Comparison of ENCODE assay signal across 14 cellular contexts in genomic region chr3:131007782-131008181, GRCh38.
"Had no signal": no experiment of that assay in that cellular context is flagged by ENCODE, and none has a peak within 500 bp of the region (broad histone marks: within the 10 kb centered on the region; RNA-seq: fewer than 3 reads in every experiment).

No MANE protein-coding gene starts in this region.

- H3K27ac Mint-ChIP-seq: activated naive CD8-positive, alpha-beta T cell treated with anti-CD3 and anti-CD28 coated beads, Interleukin-2, amount 10 ng/mL, durations not matched to agents 7 days and 5 days; stimulated activated naive CD8-positive, alpha-beta T cell treated with anti-CD3 and anti-CD28 coated beads, Interleukin-15, Interleukin-2, amounts not matched to agents 100 ng/mL and 50 ng/mL, for 24 hours; T-helper 2 cell treated with Interferon-gamma antibody and Interleukin-4, amounts not matched to agents 5 μg/mL and 100 μg/mL, for 36 hours had no signal

- H3K9me3 ChIP-seq: ascending aorta, pancreas had no signal

- H3K4me1 ChIP-seq: ascending aorta, pancreas had no signal

- H3K4me3 ChIP-seq: ascending aorta, pancreas had no signal

- H3K4me3 Mint-ChIP-seq: activated naive CD8-positive, alpha-beta T cell treated with anti-CD3 and anti-CD28 coated beads, Interleukin-2, amount 10 ng/mL, durations not matched to agents 7 days and 5 days; neural crest cell; stimulated activated naive CD8-positive, alpha-beta T cell treated with anti-CD3 and anti-CD28 coated beads, Interleukin-15, Interleukin-2, amounts not matched to agents 100 ng/mL and 50 ng/mL, for 24 hours; T-helper 2 cell treated with Interferon-gamma antibody and Interleukin-4, amounts not matched to agents 5 μg/mL and 100 μg/mL, for 36 hours had no signal

- H3K9me3 Mint-ChIP-seq: activated naive CD8-positive, alpha-beta T cell treated with anti-CD3 and anti-CD28 coated beads, Interleukin-2, amount 10 ng/mL, durations not matched to agents 7 days and 5 days; neural crest cell; stimulated activated naive CD8-positive, alpha-beta T cell treated with anti-CD3 and anti-CD28 coated beads, Interleukin-15, Interleukin-2, amounts not matched to agents 100 ng/mL and 50 ng/mL, for 24 hours; T-helper 2 cell treated with Interferon-gamma antibody and Interleukin-4, amounts not matched to agents 5 μg/mL and 100 μg/mL, for 36 hours had no signal

- DNase-seq: activated CD4-positive, alpha-beta T cell treated with anti-CD3 and anti-CD28 coated beads for 1 hour; activated CD4-positive, alpha-beta T cell treated with anti-CD3 and anti-CD28 coated beads, Interleukin-2, amount 50 U/mL, for 48 hours; activated gamma-delta T cell; activated naive CD8-positive, alpha-beta T cell treated with anti-CD3 and anti-CD28 coated beads, Interleukin-2, amount 10 ng/mL, durations not matched to agents 7 days and 5 days; activated T-cell treated with anti-CD3 and anti-CD28 coated beads, Interleukin-2, amount 50 U/mL, for 48 hours; hippocampal formation; kidney glomerular epithelial cell; pancreas; stimulated activated CD4-positive, alpha-beta T cell treated with anti-CD3 and anti-CD28 coated beads, Interleukin-15, amount 100 ng/mL, for 24 hours; stimulated activated CD4-positive, alpha-beta T cell treated with anti-CD3 and anti-CD28 coated beads, Interleukin-4, amount 100 ng/mL, for 24 hours had no signal

- ATAC-seq: pancreas had no signal

- H3K27me3 ChIP-seq: ascending aorta, pancreas had no signal

- H3K27me3 Mint-ChIP-seq: activated naive CD8-positive, alpha-beta T cell treated with anti-CD3 and anti-CD28 coated beads, Interleukin-2, amount 10 ng/mL, durations not matched to agents 7 days and 5 days; stimulated activated naive CD8-positive, alpha-beta T cell treated with anti-CD3 and anti-CD28 coated beads, Interleukin-15, Interleukin-2, amounts not matched to agents 100 ng/mL and 50 ng/mL, for 24 hours had no signal

- H3K36me3 ChIP-seq: pancreas had no signal

- H3K27ac ChIP-seq: ascending aorta, pancreas had no signal
